ENCODE assay signal across 8 cellular contexts in genomic region chr3:41202075-41202833, GRCh38. TPM values are rescaled to one million over a fixed set of nuclear protein-coding genes. Genes with fewer than 3 reads are reported as not detected.
DNase-seq lines count a peak whose midpoint lies in the region; ATAC-seq and TF ChIP-seq lines count a peak whose summit lies in the region.

No MANE protein-coding gene starts in this region.

- H3K27ac ChIP-seq in OCI-LY1 (ENCODE audit: low read depth, low read length, poor library complexity, severe bottlenecking) (peak overlapping the region; percentile 15), parathyroid adenoma (no peak overlapping the region)

- H3K27me3 Mint-ChIP-seq in endothelial cell (ENCODE audit: unreplicated experiment) = peaks cover 4% of the 10 kb centered on the region

- H3K4me1 Mint-ChIP-seq in endothelial cell (ENCODE audit: unreplicated experiment) = peaks cover 54% of the 10 kb centered on the region

- H3K79me2 ChIP-seq in OCI-LY1 (ENCODE audit: insufficient read depth, low read length) (peaks cover 73% of the 10 kb centered on the region), parathyroid adenoma (peaks cover 56% of the 10 kb centered on the region)

- H2AFZ ChIP-seq in OCI-LY1 (ENCODE audit: low read length) (no peak overlapping the region), parathyroid adenoma (no peak overlapping the region)

- H3K4me2 ChIP-seq in OCI-LY1 (ENCODE audit: low read length) (peak overlapping the region; percentile 94), parathyroid adenoma (ENCODE audit: low read length) (peak overlapping the region; percentile 84)

- H3K4me3 Mint-ChIP-seq in endothelial cell (ENCODE audit: unreplicated experiment) = peak overlapping the region; percentile 100

- no peaks in the 10 kb centered on the region for H3K36me3 ChIP-seq in OCI-LY1 (ENCODE audit: insufficient read depth, low read length)
- H3K36me3 ChIP-seq in parathyroid adenoma (ENCODE audit: control insufficient read depth, insufficient read depth, low read length) = no peaks in the 10 kb centered on the region

- peaks cover 5% of the 10 kb centered on the region; the same call in 1 of the 2 replicates for H4K20me1 ChIP-seq in OCI-LY1 (ENCODE audit: insufficient read depth, low read length)

- peak overlapping the region; percentile 71; the same call in 1 of the 2 replicates for H3K9ac ChIP-seq in OCI-LY1 (ENCODE audit: low read length)
- no peak overlapping the region for H3K9ac ChIP-seq in parathyroid adenoma

- H3K4me1 ChIP-seq in OCI-LY1 (ENCODE audit: insufficient read depth, low read length, severe bottlenecking) = peaks cover 62% of the 10 kb centered on the region
- peaks cover 32% of the 10 kb centered on the region for H3K4me1 ChIP-seq in parathyroid adenoma

- H3K4me3 ChIP-seq in GM08714 (ENCODE audit: low read length) (peak overlapping the region; percentile 92; the same call in 1 of the 2 replicates), OCI-LY1 (ENCODE audit: low read depth, low read length, poor library complexity, severe bottlenecking) (peak overlapping the region; percentile 98), parathyroid adenoma (ENCODE audit: low read depth, low read length) (peak overlapping the region; percentile 85)

- H3K27me3 ChIP-seq in OCI-LY1 (ENCODE audit: insufficient read depth, low read length) (no peaks in the 10 kb centered on the region), parathyroid adenoma (ENCODE audit: control insufficient read depth, insufficient read depth, low read length) (no peaks in the 10 kb centered on the region)

- no peaks in the 10 kb centered on the region for H3K9me3 Mint-ChIP-seq in endothelial cell (ENCODE audit: unreplicated experiment)

- peaks cover 10% of the 10 kb centered on the region for H3K36me3 Mint-ChIP-seq in endothelial cell (ENCODE audit: low read depth, unreplicated experiment)

- H3K27ac Mint-ChIP-seq in endothelial cell (ENCODE audit: unreplicated experiment) = peak overlapping the region; percentile 49

- no peaks in the 10 kb centered on the region for H3F3A ChIP-seq in OCI-LY1 (ENCODE audit: insufficient read depth, low read length)

- TF ChIP-seq CTCF in OCI-LY1 (IDR thresholded peaks at IDR 0.05; ENCODE audit: low read length) (no peak), endothelial cell (IDR thresholded peaks at IDR 0.05; ENCODE audit: unreplicated experiment) (no peak), parathyroid adenoma (IDR thresholded peaks at IDR 0.05) (no peak)

- H3K9me3 ChIP-seq in OCI-LY1 (ENCODE audit: low read length) = no peaks in the 10 kb centered on the region
- no peaks in the 10 kb centered on the region for H3K9me3 ChIP-seq in parathyroid adenoma (ENCODE audit: control insufficient read depth, low read length)

- no peak for DNase-seq in endothelial cell (ENCODE audit: low spot score)
- no peak for DNase-seq in NCI-H2227 treated with DMSO at 0.1 percent for 48 hours (lab: John Stamatoyannopoulos, UW)
- no peak for DNase-seq in kidney tubule cell (ENCODE audit: low spot score)
- DNase-seq in stimulated activated naive CD4-positive, alpha-beta T cell (lab: John Stamatoyannopoulos, UW) = no peak

- no peak for ATAC-seq in GM18909 (IDR thresholded peaks at IDR 0.05; ENCODE audit: poor library complexity, unreplicated experiment)

- no peaks in the 10 kb centered on the region for H3K9me2 ChIP-seq in OCI-LY1 (ENCODE audit: low read depth, low read length)

RNA-seq across cellular contexts. Expression of gene CTNNB1, which starts 2.9 kb away (rescaled TPM):
- 1,051 TPM for total RNA-seq in endothelial cell (ENCODE audit: unreplicated experiment)
